In genomic region chr11:35145249-35145648, GRCh38 we compare ENCODE assay signal across 8 cellular contexts. TPM values are rescaled to one million over a fixed set of nuclear protein-coding genes. Genes with fewer than 3 reads are reported as not detected.
DNase-seq lines count a peak whose midpoint lies in the region; ATAC-seq, FAIRE-seq and TF ChIP-seq lines count a peak whose summit lies in the region.

No MANE protein-coding gene starts in this region.

- no peak for FAIRE-seq in HTR-8/SVneo (lab: Jason Lieb, UNC)

- DNase-seq in activated naive CD4-positive, alpha-beta T cell treated with anti-CD3 and anti-CD28 coated beads for 36 hours: peak; percentile 60
- DNase-seq in activated naive CD4-positive, alpha-beta T cell (lab: John Stamatoyannopoulos, UW): no peak
- DNase-seq in Panc1 (ENCODE audit: low read depth, low spot score) (no peak), fibroblast of peridontal ligament (ENCODE audit: extremely low read depth) (peak; percentile 48), NCI-H2029 (lab: John Stamatoyannopoulos, UW) (no peak), HTR-8/SVneo (ENCODE audit: insufficient read length, low spot score) (no peak), islet precursor cell (no peak)

- 0 out of 2 replicates have a peak, but pooled peaks have one; percentile 1 for TF ChIP-seq CTCF in Panc1 (IDR thresholded peaks at IDR 0.05)

- H3K27me3 ChIP-seq in Panc1 (ENCODE audit: control insufficient read depth, insufficient read depth, low read length): no peaks in the 10 kb centered on the region

- CTCF ChIA-PET in activated naive CD4-positive, alpha-beta T cell treated with anti-CD3 and anti-CD28 coated beads for 36 hours (lab: Charles Lee): interaction anchor here (0.9 to 2.2 kb wide), 6 partner anchors 20 to 97 kb away, joined by 3 to 26 read pairs (median 6); no protein-coding TSS in a partner anchor
- CTCF ChIA-PET in Panc1 (lab: Charles Lee): no interaction called here

- H3K4me3 Mint-ChIP-seq in activated naive CD4-positive, alpha-beta T cell treated with anti-CD3 and anti-CD28 coated beads for 36 hours: peak overlapping the region; percentile 55

- peak overlapping the region; percentile 96 for H3K27ac Mint-ChIP-seq in activated naive CD4-positive, alpha-beta T cell treated with anti-CD3 and anti-CD28 coated beads for 36 hours

- peak overlapping the region; percentile 97 for H3K27ac ChIP-seq in Panc1 (ENCODE audit: low read length)

- no peaks in the 10 kb centered on the region for H3K27me3 Mint-ChIP-seq in activated naive CD4-positive, alpha-beta T cell treated with anti-CD3 and anti-CD28 coated beads for 36 hours (ENCODE audit: low read depth)

- no TSS peak for BruUV-seq in Panc1 (replicated peaks; lab: Mats Ljungman, UMichigan)

- H3K36me3 Mint-ChIP-seq in activated naive CD4-positive, alpha-beta T cell treated with anti-CD3 and anti-CD28 coated beads for 36 hours (ENCODE audit: low read depth): peaks cover 63% of the 10 kb centered on the region

- H3K4me1 ChIP-seq in Panc1 (ENCODE audit: control insufficient read depth, insufficient read depth, low read length): peaks cover 78% of the 10 kb centered on the region

- no peaks in the 10 kb centered on the region for H3K9me3 ChIP-seq in Panc1 (ENCODE audit: control insufficient read depth, insufficient read depth, low read depth, low read length)

- intact Hi-C loops in activated naive CD4-positive, alpha-beta T cell treated with anti-CD3 and anti-CD28 coated beads for 36 hours (cut with micrococcal nuclease): loop anchor here (2.0 to 10.0 kb wide), 4 partner anchors 450 to 1250 kb away; partner anchors contain the start of gene LMO2
- intact Hi-C loops in Panc1 (cut with micrococcal nuclease; ENCODE audit: unreplicated experiment): no loop called here

- peak overlapping the region; percentile 95 to 98 for H3K4me3 ChIP-seq in Panc1 (ENCODE audit: low read depth in 2 of 2, low read length in 2 of 2)

- H3K9me3 Mint-ChIP-seq in activated naive CD4-positive, alpha-beta T cell treated with anti-CD3 and anti-CD28 coated beads for 36 hours: no peaks in the 10 kb centered on the region

- POLR2A ChIA-PET in Panc1 (lab: Charles Lee): interaction anchor here (0.6 to 0.7 kb wide), 6 partner anchors 206 to 1840 kb away, joined by 3 to 6 read pairs (median 6); no protein-coding TSS in a partner anchor

- H3K36me3 ChIP-seq in Panc1 (ENCODE audit: control insufficient read depth, insufficient read depth, low read length): peaks cover 18% of the 10 kb centered on the region

- peaks cover 78% of the 10 kb centered on the region for H3K4me1 Mint-ChIP-seq in activated naive CD4-positive, alpha-beta T cell treated with anti-CD3 and anti-CD28 coated beads for 36 hours (ENCODE audit: low read depth)

- in situ Hi-C loops in Panc1 (cut with HindIII; ENCODE audit: low pct_unique_long_range_greater_than_20kb, low sequenced_read_pairs): no loop called here

- ATAC-seq in HG02678 (IDR thresholded peaks at IDR 0.05; ENCODE audit: unreplicated experiment) (peak; percentile 68), Panc1 (peak; percentile 28)

RNA-seq across cellular contexts. Expression of gene CD44, which starts 6.3 kb away (rescaled TPM):
- 100 to 1,000 TPM; 389 to 405 TPM for total RNA-seq in activated naive CD4-positive, alpha-beta T cell treated with anti-CD3 and anti-CD28 coated beads for 36 hours
- total RNA-seq in Panc1 (2021; ENCODE audit: unreplicated experiment): 1,819 TPM
- 1,270 TPM for polyA plus RNA-seq in Panc1 (2012; ENCODE audit: insufficient read length)

Comparison
In these comparisons a context has a peak if more than half of its experiments do, and no peak if none do; other contexts are left out.
1. DNase-seq: peak in activated naive CD4-positive, alpha-beta T cell treated with anti-CD3 and anti-CD28 coated beads for 36 hours (single experiment) and fibroblast of peridontal ligament (single experiment); none in activated naive CD4-positive, alpha-beta T cell (0 of 4), Panc1 (single experiment), NCI-H2029 (single experiment), HTR-8/SVneo (single experiment) and islet precursor cell (single experiment).